Comparison of ENCODE assay signal across 14 cellular contexts in genomic region chr4:119517361-119518229, GRCh38.
A peak's percentile ranks its signal among the peaks of the same experiment; 100 is the strongest.
DNase-seq lines count a peak whose midpoint lies in the region; ATAC-seq, FAIRE-seq and TF ChIP-seq lines count a peak whose summit lies in the region.
"Had no signal": no experiment of that assay in that cellular context is flagged by ENCODE, and none has a peak within 500 bp of the region (broad histone marks: within the 10 kb centered on the region; RNA-seq: fewer than 3 reads in every experiment).

No MANE protein-coding gene starts in this region.

- no peaks in the 10 kb centered on the region for H3K9me3 ChIP-seq in astrocyte (ENCODE audit: insufficient read depth, low read depth, low read length)
- H3K9me3 ChIP-seq in neuronal stem cell (replicated peaks in 1 of 2; ENCODE audit: control insufficient read depth in 2 of 2, insufficient read depth in 1 of 2, low read depth in 1 of 2, low read length in 2 of 2), result no peaks in the 10 kb centered on the region
- no peaks in the 10 kb centered on the region for H3K9me3 ChIP-seq in Karpas-422 (ENCODE audit: low read length)

- H2AFZ ChIP-seq in astrocyte (ENCODE audit: low read depth, low read length) (no peak overlapping the region), neuronal stem cell (ENCODE audit: low read length) (no peak overlapping the region), Karpas-422 (ENCODE audit: low read length) (no peak overlapping the region)

- peaks cover 21% of the 10 kb centered on the region for H3K36me3 ChIP-seq in astrocyte (ENCODE audit: insufficient read depth, low read length)
- peaks cover 10 to 73% of the 10 kb centered on the region in 2 donors for H3K36me3 ChIP-seq in neuronal stem cell (replicated peaks in 1 of 2; ENCODE audit: control insufficient read depth in 2 of 2, insufficient read depth in 2 of 2, low read length in 2 of 2)
- H3K36me3 ChIP-seq in Karpas-422 (ENCODE audit: insufficient read depth, low read length), result peaks cover 4% of the 10 kb centered on the region; the same call in 1 of the 2 replicates

- H3K27ac ChIP-seq in astrocyte (ENCODE audit: low read depth, low read length), result peak overlapping the region; percentile 72
- no peak overlapping the region for H3K27ac ChIP-seq in neuronal stem cell (replicated peaks; ENCODE audit: low read length)
- H3K27ac ChIP-seq in Karpas-422 (ENCODE audit: low read length), result no peak overlapping the region

- no peak overlapping the region for H2BK12ac ChIP-seq in neuronal stem cell (ENCODE audit: low read length)

- TF ChIP-seq CTCF in D721Med (IDR thresholded peaks at IDR 0.05; ENCODE audit: insufficient read depth, missing control alignments) (no peak), astrocyte (IDR thresholded peaks at IDR 0.05; ENCODE audit: insufficient read depth, low read depth, low read length) (no peak), GM10266 (IDR thresholded peaks at IDR 0.05; ENCODE audit: control insufficient read depth, insufficient read depth, low read depth, missing control alignments) (no peak)

- H3K23ac ChIP-seq in neuronal stem cell (ENCODE audit: low read depth, low read length, poor library complexity), result no peak overlapping the region

- no peak overlapping the region for H3K18ac ChIP-seq in neuronal stem cell (ENCODE audit: low read length)

- peaks cover 6% of the 10 kb centered on the region for H3K36me3 Mint-ChIP-seq in astrocyte (ENCODE audit: low read depth, unreplicated experiment)

- FAIRE-seq in D721Med (lab: Jason Lieb, UNC), result peak; percentile 55
- peak; percentile 50 for FAIRE-seq in astrocyte (lab: Jason Lieb, UNC)

- H4K91ac ChIP-seq in neuronal stem cell (ENCODE audit: low read depth, low read length, poor library complexity), result no peak overlapping the region

- H2BK15ac ChIP-seq in neuronal stem cell (ENCODE audit: low read length), result no peak overlapping the region

- H3K79me2 ChIP-seq in astrocyte (ENCODE audit: insufficient read depth, low read length) (no peaks in the 10 kb centered on the region), Karpas-422 (ENCODE audit: low read length) (no peaks in the 10 kb centered on the region)

- intact Hi-C loops in left ventricle myocardium superior (cut with micrococcal nuclease), result no loop called here
- intact Hi-C loops in sciatic nerve (cut with DNase I), result no loop called here

- H3K27me3 ChIP-seq in astrocyte (ENCODE audit: insufficient read depth, low read length) (no peaks in the 10 kb centered on the region), neuronal stem cell (ENCODE audit: control insufficient read depth in 3 of 3, insufficient read depth in 3 of 3, low read depth in 1 of 3, low read length in 3 of 3) (no peaks in the 10 kb centered on the region), Karpas-422 (ENCODE audit: low read length) (no peaks in the 10 kb centered on the region)

- no peak overlapping the region for H3K14ac ChIP-seq in neuronal stem cell (ENCODE audit: low read length)

- WGBS in neuronal stem cell (ENCODE audit: extremely low coverage in 2 of 2, insufficient read length in 2 of 2, insufficient replicate concordance in 1 of 2), 2 donors, result no CpG with 5 or more reads among the region's 2 CpGs

- H2BK5ac ChIP-seq in neuronal stem cell (ENCODE audit: low read length), result no peak overlapping the region

- no peaks in the 10 kb centered on the region for H3K9me2 ChIP-seq in Karpas-422 (replicated peaks; ENCODE audit: insufficient read depth, low read length)

- no peak overlapping the region for H2AK5ac ChIP-seq in neuronal stem cell (ENCODE audit: low read depth, low read length)

- peaks cover 5% of the 10 kb centered on the region for H3K4me1 Mint-ChIP-seq in astrocyte (ENCODE audit: low read depth, unreplicated experiment)

- H3K4me2 ChIP-seq in astrocyte (ENCODE audit: low read length), result peak overlapping the region; percentile 42
- no peak overlapping the region for H3K4me2 ChIP-seq in neuronal stem cell (ENCODE audit: insufficient read depth, low read length, poor library complexity, severe bottlenecking)
- H3K4me2 ChIP-seq in Karpas-422 (ENCODE audit: low read depth, low read length, poor library complexity, severe bottlenecking), result no peak overlapping the region

- H3K79me1 ChIP-seq in neuronal stem cell (ENCODE audit: low read depth, low read length), result no peaks in the 10 kb centered on the region

- ATAC-seq in left ventricle myocardium superior (peak; percentile 83), sciatic nerve (peak; percentile 77)
- ATAC-seq: CD8-positive, alpha-beta T cell; naive thymus-derived CD4-positive, alpha-beta T cell had no signal

- H3K27me3 Mint-ChIP-seq in astrocyte (ENCODE audit: low read depth, unreplicated experiment), result no peaks in the 10 kb centered on the region
- H3K27me3 Mint-ChIP-seq: naive thymus-derived CD4-positive, alpha-beta T cell had no signal

- no peak overlapping the region for H4K8ac ChIP-seq in neuronal stem cell (ENCODE audit: low read depth, low read length)

- H2BK120ac ChIP-seq in neuronal stem cell (ENCODE audit: low read depth, low read length), result no peak overlapping the region

- no peak for DNase-seq in D721Med (ENCODE audit: insufficient read length, low spot score)
- peak; percentile 88 for DNase-seq in astrocyte (ENCODE audit: low read depth)
- no peak for DNase-seq in left ventricle myocardium superior
- DNase-seq in sciatic nerve (ENCODE audit: low spot score), result no peak
- no peak for DNase-seq in GM10266 (ENCODE audit: extremely low spot score)
- no peak for DNase-seq in neuronal stem cell (ENCODE audit: low spot score)
- DNase-seq in Karpas-422, result no peak
- DNase-seq in DMS153 (lab: John Stamatoyannopoulos, UW), result no peak
- DNase-seq: activated CD4-positive, CD25-positive, alpha-beta regulatory T cell; CD8-positive, alpha-beta T cell; cerebellar nuclear complex; naive thymus-derived CD4-positive, alpha-beta T cell; NCI-H2227 treated with DMSO at 0.1 percent for 48 hours; stimulated activated naive CD4-positive, alpha-beta T cell had no signal

- no peak overlapping the region for H3K27ac Mint-ChIP-seq in astrocyte (ENCODE audit: unreplicated experiment)
- H3K27ac Mint-ChIP-seq: CD8-positive, alpha-beta T cell had no signal

- no peak overlapping the region for H3K4me3 Mint-ChIP-seq in astrocyte (ENCODE audit: unreplicated experiment)
- H3K4me3 Mint-ChIP-seq: CD8-positive, alpha-beta T cell; naive thymus-derived CD4-positive, alpha-beta T cell had no signal

- H3K4me3 ChIP-seq in astrocyte (ENCODE audit: insufficient read depth, low read depth, low read length) (no peak overlapping the region), neuronal stem cell (ENCODE audit: low read length in 2 of 2) (no peak overlapping the region), Karpas-422 (ENCODE audit: low read length) (no peak overlapping the region)

- no peak overlapping the region for H3K4ac ChIP-seq in neuronal stem cell (ENCODE audit: low read length)

- H4K20me1 ChIP-seq in astrocyte (ENCODE audit: insufficient read depth, low read length) (no peaks in the 10 kb centered on the region), Karpas-422 (ENCODE audit: insufficient read depth, low read depth, low read length) (no peaks in the 10 kb centered on the region)

- H3K4me1 ChIP-seq in astrocyte (ENCODE audit: insufficient read depth, low read length), result peaks cover 10% of the 10 kb centered on the region
- H3K4me1 ChIP-seq in neuronal stem cell (ENCODE audit: control insufficient read depth in 2 of 2, insufficient read depth in 1 of 2, low read depth in 1 of 2, low read length in 2 of 2), result peaks cover 2 to 30% of the 10 kb centered on the region in 2 donors
- H3K4me1 ChIP-seq in Karpas-422 (ENCODE audit: low read length), result no peaks in the 10 kb centered on the region

- no peaks in the 10 kb centered on the region for H3K9me3 Mint-ChIP-seq in astrocyte (ENCODE audit: unreplicated experiment)
- H3K9me3 Mint-ChIP-seq: CD8-positive, alpha-beta T cell; naive thymus-derived CD4-positive, alpha-beta T cell had no signal

- H3K9ac ChIP-seq in astrocyte (ENCODE audit: low read length) (peak overlapping the region; percentile 58), neuronal stem cell (ENCODE audit: low read depth, low read length, poor library complexity) (no peak overlapping the region), Karpas-422 (ENCODE audit: low read length) (no peak overlapping the region)
